In the genomic region with DNA sequence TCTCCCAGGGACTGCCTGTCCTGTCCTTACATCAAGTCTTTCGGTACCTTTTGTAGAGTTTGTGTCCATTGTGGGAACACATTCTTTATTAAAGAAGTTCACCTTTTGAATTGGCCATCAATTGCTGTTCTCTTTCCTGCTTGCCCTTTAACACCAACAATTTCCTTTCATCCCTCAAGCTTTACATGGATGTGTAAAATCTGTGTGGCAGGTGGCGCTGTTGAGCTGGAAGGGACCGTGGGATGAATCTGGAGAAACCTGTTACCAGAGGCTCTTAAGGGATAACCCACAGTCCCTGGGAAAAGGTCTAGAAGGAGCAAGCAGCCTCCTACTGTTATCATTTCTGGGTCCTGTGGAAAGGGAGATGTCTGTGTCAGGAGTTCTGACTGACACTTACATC, we compare ENCODE assay signal across 1 cellular context.
A peak's percentile ranks its signal among the peaks of the same experiment; 100 is the strongest.
TF ChIP-seq lines count a peak whose summit lies in the region.

No MANE protein-coding gene starts in this region.

TF ChIP-seq in K562, 482 proteins besides CTCF, POLR2A, EP300 and RAD21 (continued from another document and continues in another):
- TF ChIP-seq NR0B1 (IDR thresholded peaks at IDR 0.05; ENCODE audit: partially characterized antibody) (no peak), VEZF1 (CRISPR knock-in tag; IDR thresholded peaks at IDR 0.05) (no peak), ARNT (IDR thresholded peaks at IDR 0.05) (peak in 1 of 2 experiments; percentile 62; a peak in 1 of 4 replicates), ZNF165 (CRISPR knock-in tag; IDR thresholded peaks at IDR 0.05; ENCODE audit: borderline replicate concordance) (no peak), MXI1 (IDR thresholded peaks at IDR 0.05; ENCODE audit: low read depth, low read length) (no peak), REST (CRISPR knock-in tag; IDR thresholded peaks at IDR 0.05; ENCODE audit: low read depth) (no peak), ETS2 (tag; IDR thresholded peaks at IDR 0.05; ENCODE audit: borderline replicate concordance, poor library complexity, severe bottlenecking) (no peak), EWSR1 (IDR thresholded peaks at IDR 0.05; ENCODE audit: borderline replicate concordance, low read depth, partially characterized antibody) (no peak), ZMIZ1 (IDR thresholded peaks at IDR 0.05; ENCODE audit: low read depth in 2 of 2, low read length in 2 of 2) (no peak), CTBP1 (IDR thresholded peaks at IDR 0.05; ENCODE audit: borderline replicate concordance) (peak; percentile 68; the same call in 1 of the 2 replicates), MEF2D (tag; conservative IDR thresholded peaks at IDR 0.05; ENCODE audit: low read depth) (no peak), SIN3B (IDR thresholded peaks at IDR 0.05; ENCODE audit: low read depth) (no peak), GATAD2A (IDR thresholded peaks at IDR 0.05) (no peak), SMC3 (conservative IDR thresholded peaks at IDR 0.05; ENCODE audit: insufficient read depth, low read depth, low read length) (peak; percentile 88), ARID4B (CRISPR knock-in tag; IDR thresholded peaks at IDR 0.05) (no peak), CXXC5 (CRISPR knock-in tag; IDR thresholded peaks at IDR 0.05) (no peak), ARID3B (CRISPR knock-in tag; IDR thresholded peaks at IDR 0.05; ENCODE audit: borderline replicate concordance) (no peak), ARID1B (IDR thresholded peaks at IDR 0.05) (no peak), ZKSCAN3 (CRISPR knock-in tag; IDR thresholded peaks at IDR 0.05) (no peak), LARP7 (IDR thresholded peaks at IDR 0.05) (no peak), ZC3H4 (CRISPR knock-in tag; IDR thresholded peaks at IDR 0.05; ENCODE audit: borderline replicate concordance) (no peak), HCFC1 (IDR thresholded peaks at IDR 0.05; ENCODE audit: low read depth, low read length) (no peak), ZNF408 (CRISPR knock-in tag; IDR thresholded peaks at IDR 0.05; ENCODE audit: low read depth) (no peak), CC2D1A (IDR thresholded peaks at IDR 0.05) (peak; percentile 50; the same call in 1 of the 2 replicates), ATF2 (CRISPR knock-in tag; IDR thresholded peaks at IDR 0.05) (no peak), CREM (IDR thresholded peaks at IDR 0.05; ENCODE audit: low read depth) (no peak), ELF1 (tag; IDR thresholded peaks at IDR 0.05) (no peak), FOXA3 (CRISPR knock-in tag; conservative IDR thresholded peaks at IDR 0.05 in 1 of 2, IDR thresholded peaks at IDR 0.05 in 1 of 2) (no peak), GTF2E2 (tag; IDR thresholded peaks at IDR 0.05) (no peak), PML (IDR thresholded peaks at IDR 0.05; ENCODE audit: low read length) (no peak), ZNF589 (CRISPR knock-in tag; IDR thresholded peaks at IDR 0.05; ENCODE audit: low read depth) (no peak), POLR2AphosphoS5 (IDR thresholded peaks at IDR 0.05; ENCODE audit: control insufficient read depth, insufficient read depth, low read depth, low read length) (no peak)
- TF ChIP-seq, protein P1, sequence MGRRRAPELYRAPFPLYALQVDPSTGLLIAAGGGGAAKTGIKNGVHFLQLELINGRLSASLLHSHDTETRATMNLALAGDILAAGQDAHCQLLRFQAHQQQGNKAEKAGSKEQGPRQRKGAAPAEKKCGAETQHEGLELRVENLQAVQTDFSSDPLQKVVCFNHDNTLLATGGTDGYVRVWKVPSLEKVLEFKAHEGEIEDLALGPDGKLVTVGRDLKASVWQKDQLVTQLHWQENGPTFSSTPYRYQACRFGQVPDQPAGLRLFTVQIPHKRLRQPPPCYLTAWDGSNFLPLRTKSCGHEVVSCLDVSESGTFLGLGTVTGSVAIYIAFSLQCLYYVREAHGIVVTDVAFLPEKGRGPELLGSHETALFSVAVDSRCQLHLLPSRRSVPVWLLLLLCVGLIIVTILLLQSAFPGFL (CRISPR knock-in tag; IDR thresholded peaks at IDR 0.05), result no peak
- TF ChIP-seq, protein P2, sequence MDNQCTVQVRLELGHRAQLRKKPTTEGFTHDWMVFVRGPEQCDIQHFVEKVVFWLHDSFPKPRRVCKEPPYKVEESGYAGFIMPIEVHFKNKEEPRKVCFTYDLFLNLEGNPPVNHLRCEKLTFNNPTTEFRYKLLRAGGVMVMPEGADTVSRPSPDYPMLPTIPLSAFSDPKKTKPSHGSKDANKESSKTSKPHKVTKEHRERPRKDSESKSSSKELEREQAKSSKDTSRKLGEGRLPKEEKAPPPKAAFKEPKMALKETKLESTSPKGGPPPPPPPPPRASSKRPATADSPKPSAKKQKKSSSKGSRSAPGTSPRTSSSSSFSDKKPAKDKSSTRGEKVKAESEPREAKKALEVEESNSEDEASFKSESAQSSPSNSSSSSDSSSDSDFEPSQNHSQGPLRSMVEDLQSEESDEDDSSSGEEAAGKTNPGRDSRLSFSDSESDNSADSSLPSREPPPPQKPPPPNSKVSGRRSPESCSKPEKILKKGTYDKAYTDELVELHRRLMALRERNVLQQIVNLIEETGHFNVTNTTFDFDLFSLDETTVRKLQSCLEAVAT (IDR thresholded peaks at IDR 0.05), result no peak
